Comparison of ENCODE assay signal across 1 cellular context in genomic region chr12:111597731-111598636, GRCh38.
TF ChIP-seq lines count a peak whose summit lies in the region.

No MANE protein-coding gene starts in this region.

TF ChIP-seq in K562, 482 proteins besides CTCF, POLR2A, EP300 and RAD21 (continued from another document and continues in another):
- TF ChIP-seq MXD1 (CRISPR knock-in tag; IDR thresholded peaks at IDR 0.05; ENCODE audit: borderline replicate concordance, poor library complexity, severe bottlenecking) (no peak), RUNX1 (IDR thresholded peaks at IDR 0.05; ENCODE audit: low read depth) (no peak), MYBL2 (IDR thresholded peaks at IDR 0.05; ENCODE audit: low read depth) (no peak), MYBL2 (CRISPR knock-in tag; IDR thresholded peaks at IDR 0.05; ENCODE audit: borderline replicate concordance) (no peak), ZNF589 (CRISPR knock-in tag; IDR thresholded peaks at IDR 0.05; ENCODE audit: low read depth) (no peak), MXI1 (IDR thresholded peaks at IDR 0.05; ENCODE audit: low read depth, low read length) (no peak), UBTF (IDR thresholded peaks at IDR 0.05; ENCODE audit: borderline replicate concordance in 1 of 2, low read depth in 2 of 2, low read length in 2 of 2) (peak; percentile 62 to 83; a peak in 3 of 4 replicates), ZBTB34 (CRISPR knock-in tag; IDR thresholded peaks at IDR 0.05) (no peak), ZNF699 (CRISPR knock-in tag; IDR thresholded peaks at IDR 0.05; ENCODE audit: insufficient replicate concordance) (no peak), HOMEZ (CRISPR knock-in tag; IDR thresholded peaks at IDR 0.05) (no peak), RFX1 (IDR thresholded peaks at IDR 0.05) (no peak), BCLAF1 (IDR thresholded peaks at IDR 0.05; ENCODE audit: borderline replicate concordance in 1 of 2, control insufficient read depth in 1 of 2, low read depth in 2 of 2, low read length in 1 of 2) (no peak), CHD2 (IDR thresholded peaks at IDR 0.05; ENCODE audit: low read depth, low read length) (no peak; the same call in 1 of the 2 replicates), ZBTB43 (CRISPR knock-in tag; IDR thresholded peaks at IDR 0.05) (no peak), TRIM28 (IDR thresholded peaks at IDR 0.05) (no peak), SNIP1 (IDR thresholded peaks at IDR 0.05; ENCODE audit: low read depth) (no peak), ZNF79 (CRISPR knock-in tag; IDR thresholded peaks at IDR 0.05; ENCODE audit: low read depth) (no peak), NRF1 (conservative IDR thresholded peaks at IDR 0.05 in 1 of 2, IDR thresholded peaks at IDR 0.05 in 1 of 2) (peak in 1 of 2 experiments; percentile 28; a peak in 1 of 4 replicates), TAF9B (IDR thresholded peaks at IDR 0.05; ENCODE audit: partially characterized antibody) (peak; percentile 20), STAG1 (CRISPR knock-in tag; IDR thresholded peaks at IDR 0.05; ENCODE audit: borderline replicate concordance) (no peak), IRF1 (CRISPR knock-in tag; IDR thresholded peaks at IDR 0.05; ENCODE audit: borderline replicate concordance) (no peak), SMAD2 (IDR thresholded peaks at IDR 0.05; ENCODE audit: low read depth, low read length) (no peak), FOXJ2 (tag; IDR thresholded peaks at IDR 0.05) (no peak), CREB3L1 (IDR thresholded peaks at IDR 0.05; ENCODE audit: borderline replicate concordance, low read depth) (no peak), SFPQ (IDR thresholded peaks at IDR 0.05; ENCODE audit: low read depth, low read length) (no peak), MIER1 (IDR thresholded peaks at IDR 0.05; ENCODE audit: low read depth) (no peak), ZNF212 (CRISPR knock-in tag; IDR thresholded peaks at IDR 0.05) (no peak), MEF2D (tag; conservative IDR thresholded peaks at IDR 0.05; ENCODE audit: low read depth) (no peak), MCM7 (IDR thresholded peaks at IDR 0.05) (no peak), ZNF318 (IDR thresholded peaks at IDR 0.05; ENCODE audit: borderline replicate concordance in 1 of 2, low read depth in 1 of 2) (no peak), SRSF7 (optimal IDR thresholded peaks at IDR 0.05; ENCODE audit: low read depth, low read length) (no peak), ELF4 (CRISPR knock-in tag; IDR thresholded peaks at IDR 0.05) (no peak), KDM5B (IDR thresholded peaks at IDR 0.05; ENCODE audit: insufficient replicate concordance, low read depth, low read length) (no peak)
